Comparison of ENCODE assay signal across 18 cellular contexts in the genomic region with DNA sequence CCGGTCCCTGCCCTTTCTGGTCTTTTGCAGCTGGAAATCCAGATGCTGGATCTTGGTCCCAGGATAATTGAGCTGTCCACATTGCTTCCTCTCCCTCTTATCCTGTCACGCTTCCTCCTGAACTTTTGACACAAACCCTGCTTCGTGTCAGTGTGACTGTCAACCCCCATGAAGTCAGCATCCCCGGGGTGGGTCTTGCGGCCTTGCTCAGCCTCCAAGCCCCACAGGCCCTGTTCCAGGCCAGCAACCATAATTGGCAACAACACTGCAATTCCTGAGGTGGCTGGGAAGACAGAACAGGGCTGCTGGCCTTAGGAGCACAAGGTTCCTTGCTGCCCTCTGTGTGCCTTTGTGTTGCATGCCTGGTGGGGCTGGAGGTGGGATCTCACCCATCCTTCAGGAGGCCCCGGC.
"Had no signal": no experiment of that assay in that cellular context is flagged by ENCODE, and none has a peak within 500 bp of the region (broad histone marks: within the 10 kb centered on the region; RNA-seq: fewer than 3 reads in every experiment).

No MANE protein-coding gene starts in this region.

- H3K9me3 Mint-ChIP-seq: activated naive CD4-positive, alpha-beta T cell treated with anti-CD3 and anti-CD28 coated beads, Interleukin-2, amount 10 ng/mL, durations not matched to agents 7 days and 5 days; activated T-helper 17 cell treated with anti-CD3 and anti-CD28 coated beads, Interleukin-2, amount 50 U/mL, for 72 hours; natural killer cell; type B pancreatic cell had no signal

- H3K36me3 ChIP-seq: cardiac muscle cell, gastroesophageal sphincter, prostate gland, suprapubic skin had no signal

- H3K9me3 ChIP-seq: gastroesophageal sphincter, prostate gland, suprapubic skin had no signal

- H3K4me3 ChIP-seq: cardiac muscle cell, gastroesophageal sphincter, hepatocyte, lung, prostate gland, suprapubic skin had no signal

- H3K27ac ChIP-seq: cardiac muscle cell, gastroesophageal sphincter, hepatocyte, prostate gland, suprapubic skin had no signal

- H3K27ac Mint-ChIP-seq: activated CD8-positive, alpha-beta T cell treated with anti-CD3 and anti-CD28 coated beads, Interleukin-2, amount 10 ng/mL, durations not matched to agents 7 days and 5 days; activated naive CD4-positive, alpha-beta T cell treated with anti-CD3 and anti-CD28 coated beads, Interleukin-2, amount 10 ng/mL, durations not matched to agents 7 days and 5 days; activated T-helper 17 cell treated with anti-CD3 and anti-CD28 coated beads, Interleukin-2, amount 50 U/mL, for 72 hours; natural killer cell; type B pancreatic cell had no signal

- H3K4me1 Mint-ChIP-seq: activated naive CD4-positive, alpha-beta T cell treated with anti-CD3 and anti-CD28 coated beads, Interleukin-2, amount 10 ng/mL, durations not matched to agents 7 days and 5 days; activated T-helper 17 cell treated with anti-CD3 and anti-CD28 coated beads, Interleukin-2, amount 50 U/mL, for 72 hours; natural killer cell had no signal

- H3K27me3 ChIP-seq: cardiac muscle cell, hepatocyte had no signal

- H3K4me1 ChIP-seq: prostate gland had no signal

- H3K4me3 Mint-ChIP-seq: activated CD8-positive, alpha-beta T cell treated with anti-CD3 and anti-CD28 coated beads, Interleukin-2, amount 10 ng/mL, durations not matched to agents 7 days and 5 days; activated naive CD4-positive, alpha-beta T cell treated with anti-CD3 and anti-CD28 coated beads, Interleukin-2, amount 10 ng/mL, durations not matched to agents 7 days and 5 days; activated T-helper 17 cell treated with anti-CD3 and anti-CD28 coated beads, Interleukin-2, amount 50 U/mL, for 72 hours; natural killer cell; type B pancreatic cell had no signal

- H3K36me3 Mint-ChIP-seq: activated naive CD4-positive, alpha-beta T cell treated with anti-CD3 and anti-CD28 coated beads, Interleukin-2, amount 10 ng/mL, durations not matched to agents 7 days and 5 days; natural killer cell had no signal

- ATAC-seq: activated CD8-positive, alpha-beta T cell treated with anti-CD3 and anti-CD28 coated beads, Interleukin-2, amount 10 ng/mL, durations not matched to agents 7 days and 5 days; activated T-helper 17 cell treated with anti-CD3 and anti-CD28 coated beads, Interleukin-2, amount 50 U/mL, for 72 hours; gastroesophageal sphincter; stimulated activated naive CD8-positive, alpha-beta T cell treated with anti-CD3 and anti-CD28 coated beads, Interleukin-15, Interleukin-2, amounts not matched to agents 100 U/mL and 50 U/mL, for 24 hours had no signal

- DNase-seq: activated CD4-positive, alpha-beta T cell treated with anti-CD3 and anti-CD28 coated beads for 48 hours; activated CD8-positive, alpha-beta T cell treated with anti-CD3 and anti-CD28 coated beads, Interleukin-2, amount 10 ng/mL, durations not matched to agents 7 days and 5 days; activated naive CD4-positive, alpha-beta T cell treated with anti-CD3 and anti-CD28 coated beads, Interleukin-2, amount 10 ng/mL, durations not matched to agents 7 days and 5 days; effector CD8-positive, alpha-beta T cell; natural killer cell; nucleus accumbens; stimulated activated CD4-positive, alpha-beta T cell treated with anti-CD3 and anti-CD28 coated beads, Interleukin-12 subunit alpha, Interleukin-12 subunit beta, amount 100 ng/mL, for 4 hours; stimulated activated CD8-positive, alpha-beta memory T cell treated with anti-CD3 and anti-CD28 coated beads, Interleukin-4, amount 100 ng/mL, for 48 hours; stimulated activated naive CD8-positive, alpha-beta T cell treated with anti-CD3 and anti-CD28 coated beads, Interleukin-15, Interleukin-2, amounts not matched to agents 100 U/mL and 50 U/mL, for 24 hours; T-helper 1 cell had no signal
